ENCODE assay signal across 14 cellular contexts in the genomic region with DNA sequence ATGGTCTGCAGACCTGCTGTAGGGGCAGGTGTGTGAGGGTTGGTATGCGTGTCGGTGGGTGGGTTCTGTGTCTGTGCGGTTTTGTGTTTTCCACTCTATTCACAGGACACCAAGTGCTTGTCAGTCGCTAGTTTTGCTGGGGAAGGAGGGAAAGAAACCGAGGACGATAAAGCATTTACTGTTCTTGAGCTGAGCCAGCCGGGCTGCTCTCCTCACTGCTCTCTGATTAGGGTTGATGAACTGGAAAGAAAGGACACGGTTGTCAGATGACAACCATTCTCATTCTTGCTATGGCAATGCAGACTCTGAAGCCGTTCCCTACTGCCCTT. TPM values are rescaled to one million over a fixed set of nuclear protein-coding genes. Genes with fewer than 3 reads are reported as not detected.
DNase-seq lines count a peak whose midpoint lies in the region; ATAC-seq and TF ChIP-seq lines count a peak whose summit lies in the region.
"Had no signal": no experiment of that assay in that cellular context is flagged by ENCODE, and none has a peak within 500 bp of the region (broad histone marks: within the 10 kb centered on the region; RNA-seq: fewer than 3 reads in every experiment).

No MANE protein-coding gene starts in this region.

- H3K27me3 ChIP-seq in brain microvascular endothelial cell (replicated peaks): peaks cover 32% of the 10 kb centered on the region

- H3K27me3 Mint-ChIP-seq in stimulated activated naive CD8-positive, alpha-beta T cell treated with anti-CD3 and anti-CD28 coated beads, Interleukin-15, Interleukin-2, amounts not matched to agents 100 ng/mL and 50 ng/mL, for 24 hours: peaks cover 38% of the 10 kb centered on the region
- H3K27me3 Mint-ChIP-seq in brain: peaks cover 53% of the 10 kb centered on the region
- peaks cover 72% of the 10 kb centered on the region for H3K27me3 Mint-ChIP-seq in mesothelial cell of epicardium (ENCODE audit: low read depth)

- H3K4me1 Mint-ChIP-seq in stimulated activated naive CD8-positive, alpha-beta T cell treated with anti-CD3 and anti-CD28 coated beads, Interleukin-15, Interleukin-2, amounts not matched to agents 100 ng/mL and 50 ng/mL, for 24 hours (ENCODE audit: low read depth): peaks cover 10% of the 10 kb centered on the region
- H3K4me1 Mint-ChIP-seq in brain (peaks cover 11% of the 10 kb centered on the region), mesothelial cell of epicardium (peaks cover 4% of the 10 kb centered on the region)

- no peak overlapping the region for H3K27ac ChIP-seq in urinary bladder (ENCODE audit: low read depth)
- no peak overlapping the region for H3K27ac ChIP-seq in brain microvascular endothelial cell

- no peak for DNase-seq in stimulated activated naive CD8-positive, alpha-beta T cell treated with anti-CD3 and anti-CD28 coated beads, Interleukin-15, Interleukin-2, amounts not matched to agents 100 U/mL and 50 U/mL, for 24 hours
- DNase-seq in mesothelial cell of epicardium (ENCODE audit: low spot score in 2 of 2, unreplicated experiment in 2 of 2) (no peak), brain microvascular endothelial cell (no peak)
- DNase-seq: C1 segment of cervical spinal cord; foreskin fibroblast; NCI-H2029 treated with DMSO at 0.1 percent for 48 hours; stimulated activated naive CD4-positive, alpha-beta T cell treated with Interleukin-2 at 50 U/mL for 16 hours had no signal

- H3K4me3 ChIP-seq in urinary bladder (ENCODE audit: low read depth, low read length): peak overlapping the region; percentile 17
- no peak overlapping the region for H3K4me3 ChIP-seq in brain microvascular endothelial cell (ENCODE audit: low read depth, low read length)

- no peaks in the 10 kb centered on the region for H3K9me3 Mint-ChIP-seq in stimulated activated naive CD8-positive, alpha-beta T cell treated with anti-CD3 and anti-CD28 coated beads, Interleukin-15, Interleukin-2, amounts not matched to agents 100 ng/mL and 50 ng/mL, for 24 hours
- H3K9me3 Mint-ChIP-seq in brain (peaks cover 0 to 8% (median 0%) of the 10 kb centered on the region in 5 experiments), mesothelial cell of epicardium (peaks cover 18% of the 10 kb centered on the region)
- H3K9me3 Mint-ChIP-seq: dendritic cell treated with granulocyte-macrophage colony-stimulating factor and Interleukin-4, amounts not matched to agents 40 ng/mL and 50 ng/mL, for 4 days had no signal

- in situ Hi-C loops in brain microvascular endothelial cell (cut with HindIII; ENCODE audit: low pct_ligation_motif_present, low sequenced_read_pairs): no loop called here

- no peaks in the 10 kb centered on the region for H3K36me3 Mint-ChIP-seq in stimulated activated naive CD8-positive, alpha-beta T cell treated with anti-CD3 and anti-CD28 coated beads, Interleukin-15, Interleukin-2, amounts not matched to agents 100 ng/mL and 50 ng/mL, for 24 hours (ENCODE audit: low read depth)
- H3K36me3 Mint-ChIP-seq in brain (no peaks in the 10 kb centered on the region), mesothelial cell of epicardium (no peaks in the 10 kb centered on the region)

- no peak for ATAC-seq in stimulated activated naive CD8-positive, alpha-beta T cell treated with anti-CD3 and anti-CD28 coated beads, Interleukin-15, Interleukin-2, amounts not matched to agents 100 U/mL and 50 U/mL, for 24 hours
- ATAC-seq in activated CD4-positive, CD25-positive, alpha-beta regulatory T cell treated with anti-CD3 and anti-CD28 coated beads, Interleukin-2, amount 50 U/mL, for 24 hours: no peak
- no peak for ATAC-seq in GM19324 (IDR thresholded peaks at IDR 0.05; ENCODE audit: low FRiP score, unreplicated experiment)
- ATAC-seq: left lobe of liver had no signal

- no peak overlapping the region for H3K27ac Mint-ChIP-seq in stimulated activated naive CD8-positive, alpha-beta T cell treated with anti-CD3 and anti-CD28 coated beads, Interleukin-15, Interleukin-2, amounts not matched to agents 100 ng/mL and 50 ng/mL, for 24 hours
- H3K27ac Mint-ChIP-seq in brain (peak overlapping the region in 1 of 5 experiments; percentile 43), mesothelial cell of epicardium (no peak overlapping the region)
- H3K27ac Mint-ChIP-seq: dendritic cell treated with granulocyte-macrophage colony-stimulating factor and Interleukin-4, amounts not matched to agents 40 ng/mL and 50 ng/mL, for 4 days had no signal

- 9% methylated on average over 9 of the region's 9 CpGs for WGBS in urinary bladder

- H3K36me3 ChIP-seq in urinary bladder (ENCODE audit: insufficient read depth) (no peaks in the 10 kb centered on the region), brain microvascular endothelial cell (replicated peaks) (no peaks in the 10 kb centered on the region)

- TF ChIP-seq CTCF in brain (conservative IDR thresholded peaks at IDR 0.05) (no peak), mesothelial cell of epicardium (IDR thresholded peaks at IDR 0.05; ENCODE audit: unreplicated experiment) (no peak), brain microvascular endothelial cell (IDR thresholded peaks at IDR 0.05; ENCODE audit: low read depth, low read length, missing control alignments) (no peak)

- H3K4me3 Mint-ChIP-seq in stimulated activated naive CD8-positive, alpha-beta T cell treated with anti-CD3 and anti-CD28 coated beads, Interleukin-15, Interleukin-2, amounts not matched to agents 100 ng/mL and 50 ng/mL, for 24 hours: peak overlapping the region; percentile 50
- H3K4me3 Mint-ChIP-seq in brain (peak overlapping the region; percentile 43 to 87 (median 80)), mesothelial cell of epicardium (peak overlapping the region; percentile 59)
- H3K4me3 Mint-ChIP-seq: dendritic cell treated with granulocyte-macrophage colony-stimulating factor and Interleukin-4, amounts not matched to agents 40 ng/mL and 50 ng/mL, for 4 days had no signal

- H3K4me1 ChIP-seq in urinary bladder (ENCODE audit: insufficient read depth): no peaks in the 10 kb centered on the region

RNA-seq across cellular contexts. Expression of a gene that starts 0.8 kb away (rescaled TPM):
- polyA plus RNA-seq in brain (ENCODE audit: insufficient read depth, low read depth, low replicate concordance) (0.22 TPM), urinary bladder (8.7 TPM)
- total RNA-seq in mesothelial cell of epicardium (8.4 to 12.3 TPM (median 11.3 TPM) in 3 replicates), urinary bladder (28.9 TPM)
- total RNA-seq: left lobe of liver had no signal
